In the genomic region with DNA sequence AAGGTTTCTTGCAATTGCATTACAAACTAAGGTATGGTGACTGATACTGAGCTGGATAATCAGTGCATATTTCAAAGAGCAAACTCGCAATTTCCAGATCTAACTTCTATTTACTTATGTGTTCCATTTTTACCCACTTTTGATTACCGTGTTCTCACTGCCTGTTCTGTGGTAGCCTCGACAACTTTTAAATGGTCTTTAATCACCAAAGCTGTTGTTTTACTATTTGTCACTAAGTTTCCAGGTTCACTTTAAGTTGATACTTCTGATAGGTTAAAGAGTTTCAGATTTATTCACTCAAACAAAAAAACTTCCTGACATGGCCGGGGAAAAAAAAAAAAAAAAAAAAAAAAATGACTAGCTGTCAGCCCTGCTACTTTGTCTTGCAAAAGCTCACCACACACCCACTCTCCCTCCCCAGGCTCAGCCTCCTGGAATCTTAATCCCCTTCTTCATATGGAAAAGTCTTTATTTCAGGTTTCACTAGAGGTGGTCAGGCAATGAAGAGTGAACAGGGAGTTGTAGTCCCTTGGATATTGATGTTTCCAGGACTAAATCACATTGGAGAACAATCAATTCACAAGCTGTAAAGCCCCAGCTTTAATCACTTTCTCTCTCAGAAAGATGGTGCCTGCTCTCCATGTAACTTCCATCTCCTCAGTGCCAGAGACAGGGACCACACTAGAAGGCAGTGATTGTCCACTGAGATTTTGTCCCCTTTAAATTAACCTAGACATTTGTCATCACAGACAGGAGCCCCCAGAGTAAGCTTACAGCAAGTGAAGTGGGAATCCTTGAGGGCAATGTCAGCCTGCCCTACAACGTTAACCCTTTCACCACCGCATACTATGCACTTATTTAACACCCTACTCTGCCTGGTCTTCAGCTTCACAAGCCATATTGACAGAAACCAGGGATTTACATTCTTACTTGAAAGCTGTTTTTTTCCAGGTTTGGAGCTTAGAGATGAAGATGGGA, we compare ENCODE assay signal across 15 cellular contexts.
DNase-seq lines count a peak whose midpoint lies in the region; ATAC-seq and TF ChIP-seq lines count a peak whose summit lies in the region.
"Had no signal": no experiment of that assay in that cellular context is flagged by ENCODE, and none has a peak within 500 bp of the region (broad histone marks: within the 10 kb centered on the region; RNA-seq: fewer than 3 reads in every experiment).

No MANE protein-coding gene starts in this region.

- H3K9me3 Mint-ChIP-seq in glutamatergic neuron (ENCODE audit: unreplicated experiment) (no peaks in the 10 kb centered on the region), neural progenitor cell (peaks cover 6% of the 10 kb centered on the region)
- H3K9me3 Mint-ChIP-seq in activated naive CD4-positive, alpha-beta T cell treated with anti-CD3 and anti-CD28 coated beads, Interleukin-2, amount 50 U/mL, for 72 hours, result peaks cover 3 to 11% of the 10 kb centered on the region in 2 donors

- H3K27ac ChIP-seq in neural progenitor cell, result peak overlapping the region; percentile 75
- H3K27ac ChIP-seq: lower lobe of right lung, upper lobe of right lung had no signal

- H3K4me3 Mint-ChIP-seq in glutamatergic neuron (ENCODE audit: unreplicated experiment) (peak overlapping the region; percentile 82), neural progenitor cell (peak overlapping the region; percentile 89)
- H3K4me3 Mint-ChIP-seq: activated T-helper 17 cell treated with anti-CD3 and anti-CD28 coated beads, Interleukin-2, amount 50 U/mL, for 72 hours had no signal

- H3F3A ChIP-seq in neural progenitor cell (ENCODE audit: low read depth), result peaks cover 45% of the 10 kb centered on the region

- no peak for ATAC-seq in activated naive CD4-positive, alpha-beta T cell treated with anti-CD3 and anti-CD28 coated beads, Interleukin-2, amount 50 U/mL, for 72 hours
- no peak for ATAC-seq in GM18520 (IDR thresholded peaks at IDR 0.05; ENCODE audit: unreplicated experiment)
- ATAC-seq: activated T-helper 17 cell treated with anti-CD3 and anti-CD28 coated beads, Interleukin-2, amount 50 U/mL, for 72 hours had no signal

- peaks cover 4% of the 10 kb centered on the region for H3K4me1 Mint-ChIP-seq in glutamatergic neuron (ENCODE audit: low read depth, unreplicated experiment)
- peaks cover 26% of the 10 kb centered on the region for H3K4me1 Mint-ChIP-seq in neural progenitor cell
- H3K4me1 Mint-ChIP-seq: activated T-helper 17 cell treated with anti-CD3 and anti-CD28 coated beads, Interleukin-2, amount 50 U/mL, for 72 hours had no signal

- H3K9ac ChIP-seq in neural progenitor cell, result no peak overlapping the region

- H3K36me3 Mint-ChIP-seq in glutamatergic neuron (ENCODE audit: unreplicated experiment), result no peaks in the 10 kb centered on the region
- peaks cover 2% of the 10 kb centered on the region for H3K36me3 Mint-ChIP-seq in neural progenitor cell
- peaks cover 0 to 9% of the 10 kb centered on the region in 2 donors for H3K36me3 Mint-ChIP-seq in activated naive CD4-positive, alpha-beta T cell treated with anti-CD3 and anti-CD28 coated beads, Interleukin-2, amount 50 U/mL, for 72 hours

- H3K79me2 ChIP-seq in neural progenitor cell (ENCODE audit: low read depth), result peaks cover 17% of the 10 kb centered on the region

- peaks cover 60% of the 10 kb centered on the region for H3K4me1 ChIP-seq in neural progenitor cell
- H3K4me1 ChIP-seq: lower lobe of right lung, upper lobe of right lung had no signal

- H3K27ac Mint-ChIP-seq in glutamatergic neuron (ENCODE audit: unreplicated experiment) (no peak overlapping the region), neural progenitor cell (peak overlapping the region; percentile 33)
- H3K27ac Mint-ChIP-seq in activated naive CD4-positive, alpha-beta T cell treated with anti-CD3 and anti-CD28 coated beads, Interleukin-2, amount 50 U/mL, for 72 hours, result no peak overlapping the region
- H3K27ac Mint-ChIP-seq: activated T-helper 17 cell treated with anti-CD3 and anti-CD28 coated beads, Interleukin-2, amount 50 U/mL, for 72 hours had no signal

- H3K4me2 ChIP-seq in neural progenitor cell, result peak overlapping the region; percentile 90

- DNase-seq in ELF-1 (ENCODE audit: low read depth, low spot score) (peak; percentile 24), SK-N-DZ (ENCODE audit: low spot score) (peak; percentile 90), glutamatergic neuron (no peak), neural progenitor cell (ENCODE audit: low spot score) (peak; percentile 55), RPMI8226 (no peak)
- no peak for DNase-seq in activated naive CD4-positive, alpha-beta T cell treated with anti-CD3 and anti-CD28 coated beads, Interleukin-2, amount 50 U/mL, for 72 hours (ENCODE audit: low spot score in 2 of 2)
- no peak for DNase-seq in stimulated activated CD4-positive, alpha-beta T cell treated with anti-CD3 and anti-CD28 coated beads, Interleukin-1b, Interleukin-23, amount 100 ng/mL, for 48 hours
- DNase-seq: activated CD4-positive, CD25-positive, alpha-beta regulatory T cell; activated CD8-positive, alpha-beta memory T cell treated with anti-CD3 and anti-CD28 coated beads for 24 hours; KBM-7; lower lobe of right lung; NCI-H1048 had no signal

- H3K27me3 Mint-ChIP-seq in glutamatergic neuron (ENCODE audit: unreplicated experiment) (peaks cover 1% of the 10 kb centered on the region), neural progenitor cell (ENCODE audit: insufficient read depth, low read depth) (peaks cover 9% of the 10 kb centered on the region)

- peak overlapping the region; percentile 78 for H2AFZ ChIP-seq in neural progenitor cell (replicated peaks)

- no peaks in the 10 kb centered on the region for H3K9me3 ChIP-seq in neural progenitor cell (ENCODE audit: low read depth)
- H3K9me3 ChIP-seq: lower lobe of right lung, upper lobe of right lung had no signal

- H3K27me3 ChIP-seq in neural progenitor cell, result no peaks in the 10 kb centered on the region

- H3K36me3 ChIP-seq in neural progenitor cell, result no peaks in the 10 kb centered on the region
- H3K36me3 ChIP-seq: lower lobe of right lung, upper lobe of right lung had no signal

- no peak for TF ChIP-seq CTCF in glutamatergic neuron (IDR thresholded peaks at IDR 0.05; ENCODE audit: partially characterized antibody, unreplicated experiment)
- TF ChIP-seq CTCF in neural progenitor cell (IDR thresholded peaks at IDR 0.05), result no peak

- peak overlapping the region; percentile 63 for H3K4me3 ChIP-seq in neural progenitor cell

- no peaks in the 10 kb centered on the region for H4K20me1 ChIP-seq in neural progenitor cell (ENCODE audit: low read depth)

Comparison
In these comparisons a context has a peak if more than half of its experiments do, and no peak if none do; other contexts are left out.
1. DNase-seq: peak in ELF-1 (single experiment), SK-N-DZ (single experiment) and neural progenitor cell (single experiment); none in glutamatergic neuron (single experiment), activated naive CD4-positive, alpha-beta T cell treated with anti-CD3 and anti-CD28 coated beads, Interleukin-2, amount 50 U/mL, for 72 hours (0 of 2), RPMI8226 (single experiment) and stimulated activated CD4-positive, alpha-beta T cell treated with anti-CD3 and anti-CD28 coated beads, Interleukin-1b, Interleukin-23, amount 100 ng/mL, for 48 hours (single experiment).